In genomic region chr14:50099335-50099734, GRCh38 we compare ENCODE assay signal across 15 cellular contexts. TPM values are rescaled to one million over a fixed set of nuclear protein-coding genes. Genes with fewer than 3 reads are reported as not detected.
DNase-seq lines count a peak whose midpoint lies in the region; ATAC-seq, FAIRE-seq and TF ChIP-seq lines count a peak whose summit lies in the region.
"Had no signal": no experiment of that assay in that cellular context is flagged by ENCODE, and none has a peak within 500 bp of the region (broad histone marks: within the 10 kb centered on the region; RNA-seq: fewer than 3 reads in every experiment).

No MANE protein-coding gene starts in this region.

- H3K27ac ChIP-seq in H1 (ENCODE audit: low read depth, low read length): no peak overlapping the region
- H3K27ac ChIP-seq: cardiac muscle cell, left ventricle myocardium inferior, neutrophil, tibial artery had no signal

- no peak for TF ChIP-seq POLR2A in H1 (IDR thresholded peaks at IDR 0.05; ENCODE audit: control extremely low read depth in 1 of 2, low read depth in 2 of 2, low read length in 2 of 2)

- TF ChIP-seq CTCF in H1 (IDR thresholded peaks at IDR 0.05; ENCODE audit: control extremely low read depth in 1 of 3, insufficient read depth in 1 of 3, low read depth in 1 of 3, low read length in 3 of 3): no peak

- no peak overlapping the region for H3K27ac Mint-ChIP-seq in activated CD4-positive, alpha-beta T cell treated with anti-CD3 and anti-CD28 coated beads, Interleukin-2, amount 10 ng/mL, durations not matched to agents 24 days and 14 days

- no peaks in the 10 kb centered on the region for H4K20me1 ChIP-seq in H1 (replicated peaks in 1 of 2; ENCODE audit: control insufficient read depth in 1 of 2, insufficient read depth in 2 of 2, low read length in 2 of 2)

- peak; percentile 82 for ATAC-seq in stimulated activated naive CD8-positive, alpha-beta T cell treated with anti-CD3 and anti-CD28 coated beads, Interleukin-15, Interleukin-2, amounts not matched to agents 100 U/mL and 50 U/mL, for 24 hours
- ATAC-seq in HG03342 (IDR thresholded peaks at IDR 0.05; ENCODE audit: unreplicated experiment): no peak
- no peak for ATAC-seq in GM19395 (IDR thresholded peaks at IDR 0.05; ENCODE audit: unreplicated experiment)
- ATAC-seq: Right ventricle myocardium inferior had no signal

- no peak overlapping the region for H4K8ac ChIP-seq in H1 (ENCODE audit: extremely low read depth, insufficient read depth, low read length)

- no peak overlapping the region for H2BK12ac ChIP-seq in H1 (ENCODE audit: low read depth, low read length)

- no peaks in the 10 kb centered on the region for H3K23me2 ChIP-seq in H1 (ENCODE audit: low read depth, low read length)

- no peak overlapping the region for H2AFZ ChIP-seq in H1 (ENCODE audit: low read length)

- no peak for TF ChIP-seq EP300 in H1 (IDR thresholded peaks at IDR 0.05; ENCODE audit: borderline replicate concordance in 1 of 2, low read depth in 2 of 2, low read length in 2 of 2)

- TF ChIP-seq RAD21 in H1 (IDR thresholded peaks at IDR 0.05 in 1 of 2, conservative IDR thresholded peaks at IDR 0.05 in 1 of 2; ENCODE audit: low read depth in 2 of 2, low read length in 2 of 2): no peak

- no peak overlapping the region for H3K9ac ChIP-seq in H1 (replicated peaks in 1 of 4; ENCODE audit: extremely low read depth in 1 of 4, low read depth in 3 of 4, low read length in 3 of 4)

- H3K14ac ChIP-seq in H1 (ENCODE audit: insufficient read length): no peak overlapping the region

- 86% methylated on average over 4 of the region's 4 CpGs; no CpG with 5 or more reads in 1 of the 2 experiments for WGBS in H1 (ENCODE audit: extremely low coverage in 1 of 2, insufficient coverage in 1 of 2, insufficient read length in 1 of 2, insufficient replicate concordance in 2 of 2, low coverage in 1 of 2, low lambda C conversion rate in 2 of 2, missing lambda C conversion rate in 1 of 2), 2 experiments

- no peak overlapping the region for H3K4me3 Mint-ChIP-seq in activated CD4-positive, alpha-beta T cell treated with anti-CD3 and anti-CD28 coated beads, Interleukin-2, amount 10 ng/mL, durations not matched to agents 24 days and 14 days

- H3K79me2 ChIP-seq in H1 (ENCODE audit: control insufficient read depth in 1 of 2, insufficient read depth in 2 of 2, low read length in 2 of 2): no peaks in the 10 kb centered on the region

- H3K4me1 Mint-ChIP-seq in activated CD4-positive, alpha-beta T cell treated with anti-CD3 and anti-CD28 coated beads, Interleukin-2, amount 10 ng/mL, durations not matched to agents 24 days and 14 days: peaks cover 46% of the 10 kb centered on the region

- POLR2A ChIA-PET in H1 (lab: Charles Lee; ENCODE audit: partially characterized antibody): no interaction called here

- H2BK120ac ChIP-seq in H1 (replicated peaks; ENCODE audit: low read depth, low read length): no peak overlapping the region

- no peak overlapping the region for H2BK20ac ChIP-seq in H1 (ENCODE audit: low read length)

- no peaks in the 10 kb centered on the region for H3K36me3 ChIP-seq in H1 (ENCODE audit: control insufficient read depth in 2 of 4, insufficient read depth in 4 of 4, low read length in 3 of 4)
- H3K36me3 ChIP-seq: cardiac muscle cell, left ventricle myocardium inferior had no signal

- H3K18ac ChIP-seq in H1 (ENCODE audit: extremely low read depth, low read length): no peak overlapping the region

- H3K4me3 ChIP-seq in H1 (ENCODE audit: extremely low read depth in 1 of 4, insufficient read depth in 2 of 4, low read depth in 3 of 4, low read length in 4 of 4): no peak overlapping the region
- H3K4me3 ChIP-seq: cardiac muscle cell, left ventricle myocardium inferior, tibial artery had no signal

- H3K56ac ChIP-seq in H1 (replicated peaks; ENCODE audit: insufficient read length, low read depth, low read length): no peak overlapping the region

- H4K5ac ChIP-seq in H1 (ENCODE audit: insufficient read length, low read depth, low read length): no peak overlapping the region

- H2AK5ac ChIP-seq in H1 (ENCODE audit: low read depth, low read length): no peak overlapping the region

- H2BK5ac ChIP-seq in H1 (ENCODE audit: low read depth, low read length): no peak overlapping the region

- no peaks in the 10 kb centered on the region for H3K4me1 ChIP-seq in H1 (replicated peaks in 1 of 4; ENCODE audit: control insufficient read depth in 3 of 4, insufficient read depth in 4 of 4, low read length in 3 of 4)
- H3K4me1 ChIP-seq: tibial artery had no signal

- H3K9me3 Mint-ChIP-seq in activated CD4-positive, alpha-beta T cell treated with anti-CD3 and anti-CD28 coated beads, Interleukin-2, amount 10 ng/mL, durations not matched to agents 24 days and 14 days: no peaks in the 10 kb centered on the region

- DNase-seq in activated CD4-positive, alpha-beta T cell treated with anti-CD3 and anti-CD28 coated beads, Interleukin-2, amount 10 ng/mL, durations not matched to agents 24 days and 14 days: peak; percentile 51
- no peak for DNase-seq in activated CD4-positive, alpha-beta T cell treated with anti-CD3 and anti-CD28 coated beads, Interleukin-2, amount 50 U/mL, for 4 hours
- peak; percentile 82 for DNase-seq in RPMI7951 (ENCODE audit: low read depth)
- no peak for DNase-seq in H1 (ENCODE audit: low read depth in 1 of 2, low spot score in 2 of 2)
- DNase-seq in stimulated activated naive CD8-positive, alpha-beta T cell treated with anti-CD3 and anti-CD28 coated beads, Interleukin-15, Interleukin-2, amounts not matched to agents 100 U/mL and 50 U/mL, for 24 hours: no peak
- DNase-seq in AML-193 (lab: John Stamatoyannopoulos, UW): no peak
- DNase-seq: ACHN, left ventricle myocardium inferior, tibial artery had no signal

- no peak overlapping the region for H3K4me2 ChIP-seq in H1 (ENCODE audit: insufficient read depth in 1 of 2, low read depth in 2 of 2, low read length in 2 of 2)

- H4K91ac ChIP-seq in H1 (replicated peaks; ENCODE audit: insufficient read length, low read length): no peak overlapping the region

- H3K23ac ChIP-seq in H1 (ENCODE audit: insufficient read length): no peak overlapping the region

- peaks cover 21% of the 10 kb centered on the region for H3K36me3 Mint-ChIP-seq in activated CD4-positive, alpha-beta T cell treated with anti-CD3 and anti-CD28 coated beads, Interleukin-2, amount 10 ng/mL, durations not matched to agents 24 days and 14 days (ENCODE audit: low read depth)

- H3K27me3 Mint-ChIP-seq in activated CD4-positive, alpha-beta T cell treated with anti-CD3 and anti-CD28 coated beads, Interleukin-2, amount 10 ng/mL, durations not matched to agents 24 days and 14 days: no peaks in the 10 kb centered on the region

- no peaks in the 10 kb centered on the region for H3K9me3 ChIP-seq in H1 (ENCODE audit: insufficient read depth in 2 of 2, low read depth in 1 of 2, low read length in 1 of 2)
- H3K9me3 ChIP-seq: left ventricle myocardium inferior, neutrophil, tibial artery had no signal

- intact Hi-C loops in activated CD4-positive, alpha-beta T cell treated with anti-CD3 and anti-CD28 coated beads, Interleukin-2, amount 10 ng/mL, durations not matched to agents 24 days and 14 days (cut with micrococcal nuclease): no loop called here

- no peaks in the 10 kb centered on the region for H3K27me3 ChIP-seq in H1 (replicated peaks in 1 of 4; ENCODE audit: control insufficient read depth in 3 of 4, extremely low read depth in 1 of 4, insufficient read depth in 3 of 4, low read length in 3 of 4)
- H3K27me3 ChIP-seq: cardiac muscle cell, neutrophil, tibial artery had no signal

- H2BK15ac ChIP-seq in H1 (ENCODE audit: low read length): 0 out of 2 replicates have a peak overlapping the region, but pooled peaks have one; percentile 40

- no peaks in the 10 kb centered on the region; the same call in 1 of the 2 replicates for H3K79me1 ChIP-seq in H1 (ENCODE audit: low read depth, low read length)

- FAIRE-seq in H1 (lab: Jason Lieb, UNC): no peak
- FAIRE-seq: endothelial cell of umbilical vein had no signal

- H3K4ac ChIP-seq in H1 (replicated peaks; ENCODE audit: insufficient read length, low read depth, low read length): no peak overlapping the region

- CTCF ChIA-PET in H1 (lab: Charles Lee; ENCODE audit: partially characterized antibody): interaction anchor here (0.9 to 1.7 kb wide), 3 partner anchors 42 to 238 kb away, joined by 3 to 8 read pairs (median 3); no protein-coding TSS in a partner anchor

TF ChIP-seq in H1, 55 proteins besides CTCF, POLR2A, EP300 and RAD21:
- TF ChIP-seq FOSL1 (IDR thresholded peaks at IDR 0.05; ENCODE audit: insufficient read depth, low read depth, low read length) (no peak), EZH2 (IDR thresholded peaks at IDR 0.05; ENCODE audit: low read depth, low read length, severe bottlenecking) (no peak), SIN3A (conservative IDR thresholded peaks at IDR 0.05 in 1 of 2, IDR thresholded peaks at IDR 0.05 in 1 of 2; ENCODE audit: low read depth in 1 of 2, low read length in 2 of 2) (no peak), ASH2L (IDR thresholded peaks at IDR 0.05; ENCODE audit: low read length) (no peak), CEBPB (IDR thresholded peaks at IDR 0.05; ENCODE audit: low read depth, low read length) (no peak)

RNA-seq across cellular contexts. Expression of gene VCPKMT, which starts 17.0 kb away (rescaled TPM):
- 13.9 and 14.3 TPM in 2 replicates for total RNA-seq in activated CD4-positive, alpha-beta T cell treated with anti-CD3 and anti-CD28 coated beads, Interleukin-2, amount 10 ng/mL, durations not matched to agents 24 days and 14 days
- total RNA-seq in RPMI7951 (2014; rRNA removed; shearing (Covaris generic)): 9.5 and 10.0 TPM in 2 replicates
- total RNA-seq in H1 (2021; fragmentation: NEBNext Ultra II Directional; extraction: Animal tissue kit (Norgen Biotek cat#: 25700)): 7.1 and 8.9 TPM in 2 replicates
- polyA plus RNA-seq in H1 (2011; rRNA removed): 3.8 and 4.8 TPM in 2 replicates
- 6.4 TPM for polyA plus RNA-seq in H1 (2011; cell fraction: cytosol; rRNA removed)
- 11.6 TPM for polyA plus RNA-seq in H1 (2011; cell fraction: nucleus; rRNA removed)
- 6.0 to 10.5 TPM (median 6.5 TPM) in 4 replicates for polyA plus RNA-seq in H1 (2012, experiment 1 of 2)
- 1.3 TPM for polyA plus RNA-seq in H1 (2012, experiment 2 of 2)
- polyA plus RNA-seq in H1 (2013, experiment 1 of 2): 8.4 TPM
- polyA plus RNA-seq in H1 (2013, experiment 2 of 2): 8.8 TPM
- 2.5 and 2.8 TPM in 2 replicates for polyA minus RNA-seq in H1 (2011; rRNA and poly(A)+ RNA removed)
- 3.4 TPM for polyA minus RNA-seq in H1 (2011; cell fraction: cytosol; rRNA and poly(A)+ RNA removed)
- polyA minus RNA-seq in H1 (2011; cell fraction: nucleus; rRNA and poly(A)+ RNA removed): 8.9 TPM

Comparison
In these comparisons a context has a peak if more than half of its experiments do, and no peak if none do; other contexts are left out.
1. DNase-seq: peak in activated CD4-positive, alpha-beta T cell treated with anti-CD3 and anti-CD28 coated beads, Interleukin-2, amount 10 ng/mL, durations not matched to agents 24 days and 14 days (single experiment) and RPMI7951 (single experiment); none in activated CD4-positive, alpha-beta T cell treated with anti-CD3 and anti-CD28 coated beads, Interleukin-2, amount 50 U/mL, for 4 hours (0 of 2), H1 (0 of 2), stimulated activated naive CD8-positive, alpha-beta T cell treated with anti-CD3 and anti-CD28 coated beads, Interleukin-15, Interleukin-2, amounts not matched to agents 100 U/mL and 50 U/mL, for 24 hours (single experiment) and AML-193 (0 of 2).